ENCODE assay signal across 1 cellular context in the genomic region with DNA sequence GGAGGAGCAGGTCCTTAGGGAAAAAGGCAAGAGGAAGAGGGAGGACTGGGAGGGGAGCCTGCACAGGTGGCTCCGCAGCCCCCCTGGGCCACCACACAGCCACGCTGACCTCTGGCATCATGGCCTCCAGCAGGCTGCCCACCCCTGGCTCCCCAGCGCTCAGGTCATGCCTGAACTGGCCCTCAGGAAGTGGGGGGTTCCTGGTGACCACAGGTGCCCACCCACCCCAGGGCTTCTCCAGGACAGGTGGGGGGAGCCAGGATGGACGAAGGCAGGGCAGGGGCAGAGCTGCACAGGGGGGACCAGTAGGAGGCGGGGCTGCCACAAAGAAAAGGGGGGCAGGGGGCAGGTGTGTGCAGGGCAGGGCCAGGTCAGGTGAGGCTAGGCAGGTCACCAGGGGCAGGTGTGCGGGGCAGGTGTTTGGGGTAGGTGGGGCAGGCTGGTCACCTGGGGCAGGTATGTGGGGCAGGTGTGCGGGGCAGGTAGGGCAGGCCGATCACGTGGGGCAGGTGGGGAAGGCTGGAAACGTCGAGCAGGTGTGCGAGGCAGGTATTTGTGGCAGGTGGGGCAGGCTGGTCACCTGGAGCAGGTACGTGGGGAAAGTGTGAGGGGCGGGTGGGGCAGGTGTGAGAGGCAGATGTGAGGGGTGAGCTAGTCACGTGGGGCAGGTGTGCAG.
TF ChIP-seq lines count a peak whose summit lies in the region.

No MANE protein-coding gene starts in this region.

TF ChIP-seq in GM12878, 131 proteins besides CTCF, POLR2A, EP300 and RAD21:
- TF ChIP-seq RUNX3 (IDR thresholded peaks at IDR 0.05; ENCODE audit: low read length) (peak; percentile 4; the same call in 1 of the 2 replicates), IKZF1 (conservative IDR thresholded peaks at IDR 0.05) (peak; percentile 41; the same call in 1 of the 2 replicates), NR2C1 (IDR thresholded peaks at IDR 0.05) (no peak), NR2F1 (conservative IDR thresholded peaks at IDR 0.05) (peak; percentile 29; the same call in 1 of the 2 replicates), IKZF2 (IDR thresholded peaks at IDR 0.05) (0 out of 4 replicates have a peak, but pooled peaks of 1 of the 2 experiments have one; percentile 16), TBL1XR1 (IDR thresholded peaks at IDR 0.05; ENCODE audit: low read depth, low read length) (no peak)
TF ChIP-seq in GM12878: peak in this region for 4.
